Comparison of ENCODE assay signal across 26 cellular contexts in genomic region chr17:32467949-32468348, GRCh38.
"Had no signal": no experiment of that assay in that cellular context is flagged by ENCODE, and none has a peak within 500 bp of the region (broad histone marks: within the 10 kb centered on the region; RNA-seq: fewer than 3 reads in every experiment).

No MANE protein-coding gene starts in this region.

- H3K4me3 Mint-ChIP-seq: immature natural killer cell; mesothelial cell of epicardium; naive B cell; natural killer cell; stimulated activated memory B cell treated with anti-CD40 and anti-IgM and Interleukin-4, amounts not matched to agents 10 μg/mL and 1 μg/mL and 100 μg/mL, for 72 hours; stimulated activated naive CD8-positive, alpha-beta T cell treated with anti-CD3 and anti-CD28 coated beads, Interleukin-15, amount 100 ng/mL, for 72 hours; type B pancreatic cell had no signal

- H3K9me3 ChIP-seq: left lung, lower lobe of right lung, ovary, right atrium auricular region, right lobe of liver, tibial nerve, uterus had no signal

- H3K27me3 Mint-ChIP-seq: naive B cell; progenitor cell of endocrine pancreas; stimulated activated memory B cell treated with anti-CD40 and anti-IgM and Interleukin-4, amounts not matched to agents 10 μg/mL and 1 μg/mL and 100 μg/mL, for 72 hours; stimulated activated naive CD8-positive, alpha-beta T cell treated with anti-CD3 and anti-CD28 coated beads, Interleukin-15, amount 100 ng/mL, for 72 hours; type B pancreatic cell had no signal

- H3K27me3 ChIP-seq: left lung, ovary, right atrium auricular region, right lobe of liver, tibial nerve, uterus had no signal

- DNase-seq: hypothalamus; immature natural killer cell; kidney; left colon; left lung; lower lobe of right lung; mammary epithelial cell; mesenchymal stem cell; naive B cell; natural killer cell; ovary; right lobe of liver; stimulated activated CD4-positive, alpha-beta T cell treated with anti-CD3 and anti-CD28 coated beads, Interleukin-1b, Interleukin-23, amount 100 ng/mL, for 48 hours; stimulated activated CD4-positive, alpha-beta T cell treated with anti-CD3 and anti-CD28 coated beads, Interleukin-2, amount 100 ng/mL, for 48 hours; stimulated activated CD4-positive, alpha-beta T cell treated with anti-CD3 and anti-CD28 coated beads, Interleukin-4, amount 100 ng/mL, for 4 hours; stimulated activated CD8-positive, alpha-beta memory T cell treated with anti-CD3 and anti-CD28 coated beads, Interleukin-4, amount 100 ng/mL, for 48 hours; stimulated activated naive CD8-positive, alpha-beta T cell treated with anti-CD3 and anti-CD28 coated beads, Interleukin-15, amount 100 ng/mL, for 72 hours; substantia nigra; uterus had no signal

- H3K4me1 ChIP-seq: left lung, lower lobe of right lung, right atrium auricular region, right lobe of liver, tibial nerve, uterus had no signal

- H3K4me3 ChIP-seq: left lung, lower lobe of right lung, ovary, right atrium auricular region, right lobe of liver, smooth muscle cell, tibial nerve, uterus had no signal

- H3K4me1 Mint-ChIP-seq: immature natural killer cell; mesothelial cell of epicardium; stimulated activated memory B cell treated with anti-CD40 and anti-IgM and Interleukin-4, amounts not matched to agents 10 μg/mL and 1 μg/mL and 100 μg/mL, for 72 hours; stimulated activated naive CD8-positive, alpha-beta T cell treated with anti-CD3 and anti-CD28 coated beads, Interleukin-15, amount 100 ng/mL, for 72 hours had no signal

- H3K36me3 ChIP-seq: ovary, uterus had no signal

- H3K27ac ChIP-seq: left lung, lower lobe of right lung, ovary, right atrium auricular region, right lobe of liver, tibial nerve, uterus had no signal

- H3K27ac Mint-ChIP-seq: mesothelial cell of epicardium; naive B cell; natural killer cell; progenitor cell of endocrine pancreas; stimulated activated memory B cell treated with anti-CD40 and anti-IgM and Interleukin-4, amounts not matched to agents 10 μg/mL and 1 μg/mL and 100 μg/mL, for 72 hours; type B pancreatic cell had no signal

- ATAC-seq: left colon; left lung; lower lobe of right lung; natural killer cell; right lobe of liver; stimulated activated memory B cell treated with anti-CD40 and anti-IgM and Interleukin-4, amounts not matched to agents 10 μg/mL and 1 μg/mL and 100 μg/mL, for 72 hours; stimulated activated naive CD8-positive, alpha-beta T cell treated with anti-CD3 and anti-CD28 coated beads, Interleukin-15, amount 100 ng/mL, for 72 hours had no signal

- H3K9me3 Mint-ChIP-seq: immature natural killer cell; mesothelial cell of epicardium; natural killer cell; stimulated activated memory B cell treated with anti-CD40 and anti-IgM and Interleukin-4, amounts not matched to agents 10 μg/mL and 1 μg/mL and 100 μg/mL, for 72 hours; stimulated activated naive CD8-positive, alpha-beta T cell treated with anti-CD3 and anti-CD28 coated beads, Interleukin-15, amount 100 ng/mL, for 72 hours; type B pancreatic cell had no signal
